Comparison of ENCODE assay signal across 8 cellular contexts in genomic region chr3:70120360-70120966, GRCh38.
DNase-seq lines count a peak whose midpoint lies in the region; ATAC-seq and TF ChIP-seq lines count a peak whose summit lies in the region.

No MANE protein-coding gene starts in this region.

- peak; percentile 83 for ATAC-seq in DND-41 (ENCODE audit: insufficient read depth, low read depth)
- peak; percentile 99 for ATAC-seq in GM19452 (IDR thresholded peaks at IDR 0.05; ENCODE audit: unreplicated experiment)
- ATAC-seq in HG03457 (IDR thresholded peaks at IDR 0.05; ENCODE audit: unreplicated experiment), result peak; percentile 96
- ATAC-seq in Panc1, result peak; percentile 80
- ATAC-seq in right cardiac atrium, result no peak

- no peaks in the 10 kb centered on the region for H4K20me1 ChIP-seq in DND-41 (ENCODE audit: insufficient read depth, low read length)

- H3K27me3 ChIP-seq in DND-41 (ENCODE audit: insufficient read depth, low read length, poor library complexity), result peaks cover 2% of the 10 kb centered on the region
- no peaks in the 10 kb centered on the region for H3K27me3 ChIP-seq in Panc1 (ENCODE audit: control insufficient read depth, insufficient read depth, low read length)
- H3K27me3 ChIP-seq in right cardiac atrium (ENCODE audit: control insufficient read depth, insufficient read depth), result no peaks in the 10 kb centered on the region

- no peak overlapping the region for H3K4me3 ChIP-seq in DND-41 (ENCODE audit: low read depth in 1 of 2, low read length in 2 of 2)
- H3K4me3 ChIP-seq in Panc1 (ENCODE audit: low read depth in 2 of 2, low read length in 2 of 2), result no peak overlapping the region
- H3K4me3 ChIP-seq in right cardiac atrium (ENCODE audit: low read length), result no peak overlapping the region

- no peak overlapping the region for H2AFZ ChIP-seq in DND-41 (ENCODE audit: low read depth, low read length)

- no peaks in the 10 kb centered on the region for H3K4me1 ChIP-seq in DND-41 (ENCODE audit: insufficient read depth, low read length)
- no peaks in the 10 kb centered on the region for H3K4me1 ChIP-seq in Panc1 (ENCODE audit: control insufficient read depth, insufficient read depth, low read length)
- no peaks in the 10 kb centered on the region for H3K4me1 ChIP-seq in right cardiac atrium (ENCODE audit: control insufficient read depth, insufficient read depth, low read length)

- H3K9ac ChIP-seq in DND-41 (ENCODE audit: low read depth, low read length), result no peak overlapping the region

- no TSS peak for BruUV-seq in Panc1 (replicated peaks; lab: Mats Ljungman, UMichigan)

- DNase-seq in DND-41 (peak; percentile 66), Panc1 (ENCODE audit: low read depth, low spot score) (peak; percentile 64), right cardiac atrium (peak; percentile 53 to 85 (median 78)), NCI-H128 (lab: John Stamatoyannopoulos, UW; ENCODE audit: unreplicated experiment) (no peak)
- peak; percentile 45 for DNase-seq in activated naive CD4-positive, alpha-beta T cell treated with Interleukin-2 at 50 U/mL for 16 hours
- DNase-seq in stimulated activated CD4-positive, alpha-beta T cell treated with anti-CD3 and anti-CD28 coated beads, Interleukin-1b, Interleukin-23, amount 100 ng/mL, for 24 hours (ENCODE audit: low read depth in 4 of 4, low spot score in 1 of 4), result peak; percentile 27 to 56 (median 39)

- H3K36me3 ChIP-seq in DND-41 (ENCODE audit: insufficient read depth, low read length) (no peaks in the 10 kb centered on the region), Panc1 (ENCODE audit: control insufficient read depth, insufficient read depth, low read length) (no peaks in the 10 kb centered on the region)

- CTCF ChIA-PET in Panc1 (lab: Charles Lee), result interaction anchor here (1.0 kb wide), 1 partner anchor 16 kb away, joined by 3 read pairs; no protein-coding TSS in a partner anchor

- in situ Hi-C loops in Panc1 (cut with HindIII; ENCODE audit: low pct_unique_long_range_greater_than_20kb, low sequenced_read_pairs), result no loop called here

- POLR2A ChIA-PET in Panc1 (lab: Charles Lee), result no interaction called here

- intact Hi-C loops in Panc1 (cut with micrococcal nuclease; ENCODE audit: unreplicated experiment) (no loop called here), right cardiac atrium (cut with DNase I) (no loop called here)

- H3K4me2 ChIP-seq in DND-41 (ENCODE audit: insufficient read depth, low read length), result no peak overlapping the region

- 90% methylated on average over 11 of the region's 11 CpGs for WGBS in right cardiac atrium

- no peak overlapping the region for H3K27ac ChIP-seq in DND-41 (ENCODE audit: low read length)
- H3K27ac ChIP-seq in Panc1 (ENCODE audit: low read length), result no peak overlapping the region
- H3K27ac ChIP-seq in right cardiac atrium (ENCODE audit: low read length), result no peak overlapping the region

- peak; percentile 84 for TF ChIP-seq CTCF in DND-41 (IDR thresholded peaks at IDR 0.05; ENCODE audit: borderline replicate concordance, extremely low read depth, low read length, poor library complexity, severe bottlenecking)
- peak; percentile 76 for TF ChIP-seq CTCF in Panc1 (IDR thresholded peaks at IDR 0.05)

- H3K9me3 ChIP-seq in DND-41 (ENCODE audit: insufficient read depth, low read length, severe bottlenecking) (no peaks in the 10 kb centered on the region), Panc1 (ENCODE audit: control insufficient read depth, insufficient read depth, low read depth, low read length) (no peaks in the 10 kb centered on the region), right cardiac atrium (ENCODE audit: control insufficient read depth, low read length) (no peaks in the 10 kb centered on the region)

- no peaks in the 10 kb centered on the region for H3K79me2 ChIP-seq in DND-41 (ENCODE audit: insufficient read depth, low read length)

Comparison
In these comparisons a context has a peak if more than half of its experiments do, and no peak if none do; other contexts are left out.
1. ATAC-seq: peak in DND-41 (single experiment), GM19452 (single experiment), HG03457 (single experiment) and Panc1 (single experiment); none in right cardiac atrium (0 of 2).